Comparison of ENCODE assay signal across 2 cellular contexts in genomic region chr19:43847246-43847645, GRCh38.
TF ChIP-seq lines count a peak whose summit lies in the region.

No MANE protein-coding gene starts in this region.

TF ChIP-seq in HCT116, 20 proteins besides CTCF, POLR2A, EP300 and RAD21:
- TF ChIP-seq ZNF274 (IDR thresholded peaks at IDR 0.05; ENCODE audit: low read depth, low read length) (peak; percentile 90), CBX3 (IDR thresholded peaks at IDR 0.05; ENCODE audit: low read depth) (no peak)

TF ChIP-seq in GM12878, 131 proteins besides CTCF, POLR2A, EP300 and RAD21:
- TF ChIP-seq IKZF1 (conservative IDR thresholded peaks at IDR 0.05) (no peak), ZNF274 (IDR thresholded peaks at IDR 0.05; ENCODE audit: insufficient read depth, insufficient read length) (peak; percentile 85)
